ENCODE assay signal across 1 cellular context in the genomic region with DNA sequence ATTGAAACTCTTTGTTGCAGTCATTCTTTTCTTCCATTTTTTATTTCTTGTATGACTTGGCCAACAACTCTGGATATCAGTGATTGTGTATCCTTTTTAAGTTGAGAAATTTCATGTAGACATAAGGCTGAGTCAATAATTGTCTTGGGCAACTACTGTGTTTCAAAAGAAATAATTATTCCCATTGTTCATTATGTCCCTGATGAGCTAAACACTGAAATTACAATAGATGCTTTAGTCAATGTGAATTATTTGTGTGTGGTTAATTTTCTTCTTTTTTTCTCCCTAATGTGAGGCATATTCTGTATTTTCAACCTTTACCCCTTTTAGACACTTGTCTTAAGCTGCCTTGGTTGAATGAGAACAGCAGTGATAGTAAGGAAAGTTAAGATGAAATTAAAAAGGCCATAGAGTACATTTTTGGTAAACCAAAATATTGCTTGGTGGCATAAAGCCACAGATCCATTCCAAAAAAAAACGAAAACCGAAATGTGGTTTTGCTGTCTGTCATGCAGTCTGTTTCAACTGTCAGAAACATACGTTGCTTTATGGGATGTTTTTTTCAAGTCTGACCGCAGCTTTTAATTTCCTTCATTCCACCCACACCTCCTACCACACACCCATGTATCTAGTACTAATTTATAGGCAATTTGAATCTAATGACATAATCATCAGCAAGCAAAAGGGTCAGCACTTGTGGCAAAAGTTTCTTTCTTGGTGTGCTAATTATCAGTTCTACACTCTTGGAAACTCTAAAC.
TF ChIP-seq lines count a peak whose summit lies in the region.

No MANE protein-coding gene starts in this region.

TF ChIP-seq in SK-N-SH treated with all-trans-retinoic acid at 6 μM for 48 hours, 23 proteins besides CTCF, POLR2A, EP300 and RAD21 (continued from another document):
- TF ChIP-seq, protein P1, sequence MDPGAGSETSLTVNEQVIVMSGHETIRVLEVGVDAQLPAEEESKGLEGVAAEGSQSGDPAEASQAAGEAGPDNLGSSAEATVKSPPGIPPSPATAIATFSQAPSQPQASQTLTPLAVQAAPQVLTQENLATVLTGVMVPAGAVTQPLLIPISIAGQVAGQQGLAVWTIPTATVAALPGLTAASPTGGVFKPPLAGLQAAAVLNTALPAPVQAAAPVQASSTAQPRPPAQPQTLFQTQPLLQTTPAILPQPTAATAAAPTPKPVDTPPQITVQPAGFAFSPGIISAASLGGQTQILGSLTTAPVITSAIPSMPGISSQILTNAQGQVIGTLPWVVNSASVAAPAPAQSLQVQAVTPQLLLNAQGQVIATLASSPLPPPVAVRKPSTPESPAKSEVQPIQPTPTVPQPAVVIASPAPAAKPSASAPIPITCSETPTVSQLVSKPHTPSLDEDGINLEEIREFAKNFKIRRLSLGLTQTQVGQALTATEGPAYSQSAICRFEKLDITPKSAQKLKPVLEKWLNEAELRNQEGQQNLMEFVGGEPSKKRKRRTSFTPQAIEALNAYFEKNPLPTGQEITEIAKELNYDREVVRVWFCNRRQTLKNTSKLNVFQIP (CRISPR knock-in tag; IDR thresholded peaks at IDR 0.05; ENCODE audit: borderline replicate concordance, low read depth), result no peak
- TF ChIP-seq BACH2 (CRISPR knock-in tag; IDR thresholded peaks at IDR 0.05; ENCODE audit: borderline replicate concordance) (no peak), TOX (CRISPR knock-in tag; IDR thresholded peaks at IDR 0.05; ENCODE audit: borderline replicate concordance) (no peak), SNAI2 (CRISPR knock-in tag; IDR thresholded peaks at IDR 0.05) (no peak), ZFP3 (CRISPR knock-in tag; IDR thresholded peaks at IDR 0.05) (no peak), ZNF70 (CRISPR knock-in tag; IDR thresholded peaks at IDR 0.05) (no peak), ESRRG (CRISPR knock-in tag; IDR thresholded peaks at IDR 0.05) (no peak), ISL1 (CRISPR knock-in tag; IDR thresholded peaks at IDR 0.05) (no peak), ZNF565 (CRISPR knock-in tag; conservative IDR thresholded peaks at IDR 0.05; ENCODE audit: low read depth) (no peak), TCF4 (CRISPR knock-in tag; IDR thresholded peaks at IDR 0.05; ENCODE audit: borderline replicate concordance) (no peak)
- TF ChIP-seq, protein P2, sequence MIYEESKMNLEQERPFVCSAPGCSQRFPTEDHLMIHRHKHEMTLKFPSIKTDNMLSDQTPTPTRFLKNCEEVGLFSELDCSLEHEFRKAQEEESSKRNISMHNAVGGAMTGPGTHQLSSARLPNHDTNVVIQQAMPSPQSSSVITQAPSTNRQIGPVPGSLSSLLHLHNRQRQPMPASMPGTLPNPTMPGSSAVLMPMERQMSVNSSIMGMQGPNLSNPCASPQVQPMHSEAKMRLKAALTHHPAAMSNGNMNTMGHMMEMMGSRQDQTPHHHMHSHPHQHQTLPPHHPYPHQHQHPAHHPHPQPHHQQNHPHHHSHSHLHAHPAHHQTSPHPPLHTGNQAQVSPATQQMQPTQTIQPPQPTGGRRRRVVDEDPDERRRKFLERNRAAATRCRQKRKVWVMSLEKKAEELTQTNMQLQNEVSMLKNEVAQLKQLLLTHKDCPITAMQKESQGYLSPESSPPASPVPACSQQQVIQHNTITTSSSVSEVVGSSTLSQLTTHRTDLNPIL (CRISPR knock-in tag; IDR thresholded peaks at IDR 0.05; ENCODE audit: low read depth), result no peak
